ENCODE assay signal across 22 cellular contexts in genomic region chr11:13357232-13357631, GRCh38.
"Had no signal": no experiment of that assay in that cellular context is flagged by ENCODE, and none has a peak within 500 bp of the region (broad histone marks: within the 10 kb centered on the region; RNA-seq: fewer than 3 reads in every experiment).

No MANE protein-coding gene starts in this region.

- H3K36me3 ChIP-seq: colonic mucosa had no signal

- H3K27ac ChIP-seq: adrenal gland, colonic mucosa, esophagus squamous epithelium, gastroesophageal sphincter, right lobe of liver, skin epidermis, suprapubic skin had no signal

- H3K4me1 ChIP-seq: adrenal gland, colonic mucosa, esophagus squamous epithelium, gastroesophageal sphincter, right lobe of liver, suprapubic skin had no signal

- DNase-seq: activated CD4-positive, alpha-beta T cell treated with anti-CD3 and anti-CD28 coated beads for 48 hours; activated CD8-positive, alpha-beta memory T cell treated with anti-CD3 and anti-CD28 coated beads, Interleukin-2, amount 10 ng/mL, durations not matched to agents 7 days and 5 days; activated CD8-positive, alpha-beta T cell treated with anti-CD3 and anti-CD28 coated beads for 36 hours; activated gamma-delta T cell; activated T-cell treated with anti-CD3 and anti-CD28 coated beads for 4 hours; adrenal gland; colonic mucosa; esophagus squamous epithelium; hypothalamus; islet precursor cell; left cardiac atrium; midbrain; occipital lobe; right lobe of liver; stimulated activated CD4-positive, alpha-beta T cell treated with anti-CD3 and anti-CD28 coated beads, Interleukin-2, amount 100 ng/mL, for 24 hours; stimulated activated naive CD8-positive, alpha-beta T cell treated with anti-CD3 and anti-CD28 coated beads, Interleukin-15, amount 100 ng/mL, for 72 hours; trophoblast cell had no signal

- H3K4me3 ChIP-seq: adrenal gland, colonic mucosa, esophagus squamous epithelium, gastroesophageal sphincter, right lobe of liver, skin epidermis, suprapubic skin had no signal

- H3K9me3 ChIP-seq: adrenal gland, colonic mucosa, esophagus squamous epithelium, gastroesophageal sphincter, right lobe of liver, suprapubic skin had no signal

- ATAC-seq: activated CD8-positive, alpha-beta memory T cell treated with anti-CD3 and anti-CD28 coated beads, Interleukin-2, amount 10 ng/mL, durations not matched to agents 7 days and 5 days; activated CD8-positive, alpha-beta T cell treated with anti-CD3 and anti-CD28 coated beads for 36 hours; gastroesophageal sphincter; left cardiac atrium; right lobe of liver; stimulated activated effector memory CD8-positive, alpha-beta T cell treated with anti-CD3 and anti-CD28 coated beads, Interleukin-12 subunit alpha, Interleukin-12 subunit beta, amount 100 ng/mL, for 72 hours; stimulated activated naive CD8-positive, alpha-beta T cell treated with anti-CD3 and anti-CD28 coated beads, Interleukin-15, amount 100 ng/mL, for 72 hours had no signal

- FAIRE-seq: astrocyte had no signal

- H3K27me3 ChIP-seq: adrenal gland, colonic mucosa, esophagus squamous epithelium, gastroesophageal sphincter, right lobe of liver, suprapubic skin had no signal
